In the genomic region with DNA sequence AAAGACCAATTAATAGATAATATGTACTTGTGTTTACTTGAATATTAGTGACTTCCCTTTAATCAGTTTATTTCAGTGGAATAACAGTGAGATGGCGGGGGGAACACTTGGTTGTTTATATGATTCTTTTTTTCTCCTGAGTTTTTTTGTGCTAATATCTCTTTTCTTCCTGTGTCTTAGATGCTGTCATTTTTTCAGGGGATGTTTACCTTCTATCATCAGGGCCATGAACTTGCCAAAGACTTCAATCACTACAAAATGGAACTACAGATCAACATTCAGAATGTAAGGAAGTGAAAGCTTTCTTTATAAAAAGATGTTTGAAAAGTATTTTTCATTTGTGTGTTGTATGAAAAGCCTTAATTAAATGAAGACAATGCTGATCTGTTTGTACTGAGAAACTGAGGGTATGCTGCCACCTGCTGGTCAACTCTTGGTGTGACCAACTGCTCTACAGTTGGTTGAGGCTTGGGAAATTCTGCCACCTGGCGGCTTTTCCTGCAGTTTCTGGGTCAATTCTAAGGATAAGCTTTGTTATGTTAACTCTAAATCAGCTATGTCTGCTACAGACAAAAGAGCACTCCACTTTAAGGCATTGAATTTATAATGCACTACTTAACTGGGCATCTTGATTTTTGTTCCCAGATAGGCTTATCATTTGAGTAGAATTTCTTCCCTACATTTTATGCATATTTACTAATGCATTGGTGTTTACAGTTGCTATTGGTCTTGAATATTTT, we compare ENCODE assay signal across 8 cellular contexts.
DNase-seq lines count a peak whose midpoint lies in the region; TF ChIP-seq lines count a peak whose summit lies in the region.

No MANE protein-coding gene starts in this region.

- H3K9me3 ChIP-seq in neuronal stem cell (replicated peaks in 1 of 2; ENCODE audit: control insufficient read depth in 2 of 2, insufficient read depth in 1 of 2, low read depth in 1 of 2, low read length in 2 of 2) = no peaks in the 10 kb centered on the region

- H2BK15ac ChIP-seq in neuronal stem cell (ENCODE audit: low read length) = no peak overlapping the region

- H3K23ac ChIP-seq in neuronal stem cell (ENCODE audit: low read depth, low read length, poor library complexity) = no peak overlapping the region

- H2AFZ ChIP-seq in neuronal stem cell (ENCODE audit: low read length) = no peak overlapping the region

- H3K36me3 ChIP-seq in neuronal stem cell (replicated peaks in 1 of 2; ENCODE audit: control insufficient read depth in 2 of 2, insufficient read depth in 2 of 2, low read length in 2 of 2) = no peaks in the 10 kb centered on the region

- H3K27me3 ChIP-seq in neuronal stem cell (ENCODE audit: control insufficient read depth in 3 of 3, insufficient read depth in 3 of 3, low read depth in 1 of 3, low read length in 3 of 3) = no peaks in the 10 kb centered on the region

- H3K9ac ChIP-seq in neuronal stem cell (ENCODE audit: low read depth, low read length, poor library complexity) = no peak overlapping the region

- H2BK12ac ChIP-seq in neuronal stem cell (ENCODE audit: low read length) = no peak overlapping the region

- H4K8ac ChIP-seq in neuronal stem cell (ENCODE audit: low read depth, low read length) = no peak overlapping the region

- H2AK5ac ChIP-seq in neuronal stem cell (ENCODE audit: low read depth, low read length) = no peak overlapping the region

- no peak overlapping the region for H3K4ac ChIP-seq in neuronal stem cell (ENCODE audit: low read length)

- no peak overlapping the region for H3K27ac ChIP-seq in neuronal stem cell (replicated peaks; ENCODE audit: low read length)
- H3K27ac ChIP-seq in substantia nigra (ENCODE audit: low read depth, low read length, poor library complexity, severe bottlenecking) = no peak overlapping the region

- H3K79me1 ChIP-seq in neuronal stem cell (ENCODE audit: low read depth, low read length) = no peaks in the 10 kb centered on the region

- WGBS in neuronal stem cell (ENCODE audit: extremely low coverage in 2 of 2, insufficient read length in 2 of 2, insufficient replicate concordance in 1 of 2), 2 donors = no CpG with 5 or more reads among the region's 2 CpGs

- no peak overlapping the region for H2BK5ac ChIP-seq in neuronal stem cell (ENCODE audit: low read length)

- TF ChIP-seq CTCF in LNCAP (IDR thresholded peaks at IDR 0.05) = peak; percentile 94
- TF ChIP-seq CTCF in foreskin fibroblast (IDR thresholded peaks at IDR 0.05; ENCODE audit: low read depth, low read length) = peak; percentile 99

- H3K4me3 ChIP-seq in foreskin fibroblast (ENCODE audit: low read depth in 1 of 2, low read length in 2 of 2) = no peak overlapping the region
- no peak overlapping the region for H3K4me3 ChIP-seq in neuronal stem cell (ENCODE audit: low read length in 2 of 2)

- DNase-seq in ELR (ENCODE audit: low read depth) (peak; percentile 88), GOT3 (lab: John Stamatoyannopoulos, UW) (peak; percentile 7), RKO (ENCODE audit: low spot score) (peak; percentile 88), foreskin fibroblast (peak; percentile 82 to 95), neuronal stem cell (ENCODE audit: low spot score) (peak; percentile 90), substantia nigra (lab: John Stamatoyannopoulos, UW) (peak in 47 of 49 donors; percentile 3 to 96 (median 82))
- peak; percentile 81 to 91 for DNase-seq in activated T-helper 1 cell treated with anti-CD3 and anti-CD28 coated beads, Interleukin-2, amount 50 U/mL, for 16 hours (ENCODE audit: low read depth in 1 of 2, low spot score in 1 of 2)

- H3K4me2 ChIP-seq in neuronal stem cell (ENCODE audit: insufficient read depth, low read length, poor library complexity, severe bottlenecking) = no peak overlapping the region

- no peak overlapping the region for H4K91ac ChIP-seq in neuronal stem cell (ENCODE audit: low read depth, low read length, poor library complexity)

- H3K18ac ChIP-seq in neuronal stem cell (ENCODE audit: low read length) = no peak overlapping the region

- no peak overlapping the region for H3K14ac ChIP-seq in neuronal stem cell (ENCODE audit: low read length)

- no peak overlapping the region for H2BK120ac ChIP-seq in neuronal stem cell (ENCODE audit: low read depth, low read length)

- H3K4me1 ChIP-seq in neuronal stem cell (ENCODE audit: control insufficient read depth in 2 of 2, insufficient read depth in 1 of 2, low read depth in 1 of 2, low read length in 2 of 2) = no peaks in the 10 kb centered on the region

Comparison
In these comparisons a context has a peak if more than half of its experiments do, and no peak if none do; other contexts are left out.
1. DNase-seq: peak in every context shown above with its lines; median percentile 90 in neuronal stem cell; 88 in foreskin fibroblast; 88 in ELR; 88 in RKO; 86 in activated T-helper 1 cell treated with anti-CD3 and anti-CD28 coated beads, Interleukin-2, amount 50 U/mL, for 16 hours; 82 in substantia nigra; 7 in GOT3.